23 cellular contexts compared by ENCODE assay signal in genomic region chr6:119342430-119342829, GRCh38.
"Had no signal": no experiment of that assay in that cellular context is flagged by ENCODE, and none has a peak within 500 bp of the region (broad histone marks: within the 10 kb centered on the region; RNA-seq: fewer than 3 reads in every experiment).

No MANE protein-coding gene starts in this region.

- H3K4me1 ChIP-seq: breast epithelium, uterus had no signal

- DNase-seq: activated CD4-positive, alpha-beta T cell treated with anti-CD3 and anti-CD28 coated beads, Interleukin-2, amount 10 ng/mL, durations not matched to agents 7 days and 5 days; activated CD4-positive, CD25-positive, alpha-beta regulatory T cell treated with anti-CD3 and anti-CD28 coated beads, Interleukin-2, amount 50 U/mL, for 72 hours; activated CD8-positive, alpha-beta T cell treated with anti-CD3 and anti-CD28 coated beads, Interleukin-2, amount 10 ng/mL, durations not matched to agents 7 days and 5 days; activated naive CD4-positive, alpha-beta T cell treated with Interleukin-2 at 50 U/mL for 16 hours; activated naive CD8-positive, alpha-beta T cell treated with anti-CD3 and anti-CD28 coated beads for 36 hours; activated T-cell treated with anti-CD3 and anti-CD28 coated beads, Interleukin-2, amount 50 U/mL, for 24 hours; cortex of kidney; erythroblast; foreskin keratinocyte; lower lobe of right lung; naive thymus-derived CD8-positive, alpha-beta T cell; retina; spleen; stimulated activated CD4-positive, alpha-beta T cell treated with anti-CD3 and anti-CD28 coated beads, Interleukin-4, amount 100 ng/mL, for 4 hours; stomach; T-cell; trophoblast cell; uterus; WERI-Rb-1 had no signal

- H3K27ac Mint-ChIP-seq: activated CD4-positive, alpha-beta T cell treated with anti-CD3 and anti-CD28 coated beads, Interleukin-2, amount 10 ng/mL, durations not matched to agents 7 days and 5 days; activated CD8-positive, alpha-beta T cell treated with anti-CD3 and anti-CD28 coated beads, Interleukin-2, amount 10 ng/mL, durations not matched to agents 7 days and 5 days; activated naive CD8-positive, alpha-beta T cell treated with anti-CD3 and anti-CD28 coated beads for 36 hours; activated T-cell treated with anti-CD3 and anti-CD28 coated beads, Interleukin-2, amount 50 U/mL, for 24 hours; progenitor cell of endocrine pancreas had no signal

- H3K27ac ChIP-seq: breast epithelium, foreskin keratinocyte, lower lobe of right lung, stomach, uterus, WERI-Rb-1 had no signal

- H3K36me3 ChIP-seq: breast epithelium, lower lobe of right lung, stomach, uterus, WERI-Rb-1 had no signal

- H3K9me3 ChIP-seq: breast epithelium, lower lobe of right lung, spleen, stomach, uterus had no signal

- H3K4me3 Mint-ChIP-seq: activated CD4-positive, alpha-beta T cell treated with anti-CD3 and anti-CD28 coated beads, Interleukin-2, amount 10 ng/mL, durations not matched to agents 7 days and 5 days; activated CD8-positive, alpha-beta T cell treated with anti-CD3 and anti-CD28 coated beads, Interleukin-2, amount 10 ng/mL, durations not matched to agents 7 days and 5 days; activated naive CD8-positive, alpha-beta T cell treated with anti-CD3 and anti-CD28 coated beads for 36 hours; activated T-cell treated with anti-CD3 and anti-CD28 coated beads, Interleukin-2, amount 50 U/mL, for 24 hours; central memory CD8-positive, alpha-beta T cell; naive thymus-derived CD8-positive, alpha-beta T cell; T-cell had no signal

- H3K4me3 ChIP-seq: lower lobe of right lung, spleen, stomach, uterus had no signal

- ATAC-seq: activated CD8-positive, alpha-beta T cell treated with anti-CD3 and anti-CD28 coated beads, Interleukin-2, amount 10 ng/mL, durations not matched to agents 7 days and 5 days; foreskin keratinocyte; left lobe of liver; lower lobe of right lung; T-cell had no signal

- H3K9me3 Mint-ChIP-seq: activated CD4-positive, alpha-beta T cell treated with anti-CD3 and anti-CD28 coated beads, Interleukin-2, amount 10 ng/mL, durations not matched to agents 7 days and 5 days; activated naive CD8-positive, alpha-beta T cell treated with anti-CD3 and anti-CD28 coated beads for 36 hours; activated T-cell treated with anti-CD3 and anti-CD28 coated beads, Interleukin-2, amount 50 U/mL, for 24 hours; central memory CD8-positive, alpha-beta T cell; naive thymus-derived CD8-positive, alpha-beta T cell; T-cell had no signal

- H3K36me3 Mint-ChIP-seq: naive thymus-derived CD8-positive, alpha-beta T cell; T-cell had no signal

- H3K27me3 Mint-ChIP-seq: activated CD4-positive, alpha-beta T cell treated with anti-CD3 and anti-CD28 coated beads, Interleukin-2, amount 10 ng/mL, durations not matched to agents 7 days and 5 days; activated naive CD8-positive, alpha-beta T cell treated with anti-CD3 and anti-CD28 coated beads for 36 hours; activated T-cell treated with anti-CD3 and anti-CD28 coated beads, Interleukin-2, amount 50 U/mL, for 24 hours; central memory CD8-positive, alpha-beta T cell; naive thymus-derived CD8-positive, alpha-beta T cell; T-cell had no signal

- H3K27me3 ChIP-seq: breast epithelium, foreskin keratinocyte, spleen, stomach, uterus had no signal
